15 cellular contexts compared by ENCODE assay signal in genomic region chr1:218611916-218612580, GRCh38.
DNase-seq lines count a peak whose midpoint lies in the region; ATAC-seq and TF ChIP-seq lines count a peak whose summit lies in the region.
"Had no signal": no experiment of that assay in that cellular context is flagged by ENCODE, and none has a peak within 500 bp of the region (broad histone marks: within the 10 kb centered on the region; RNA-seq: fewer than 3 reads in every experiment).

No MANE protein-coding gene starts in this region.

- CTCF ChIA-PET in mammary epithelial cell (lab: Charles Lee; ENCODE audit: low non-redundant PET) = no interaction called here

- H4K5ac ChIP-seq in H9 (ENCODE audit: insufficient read length, low read depth, low read length) = no peak overlapping the region

- DNase-seq in Caki2 (ENCODE audit: low read depth) (peak; percentile 18), H9 (no peak), mammary epithelial cell (no peak), kidney tubule cell (ENCODE audit: low spot score) (peak; percentile 52), NCI-H345 (lab: John Stamatoyannopoulos, UW) (no peak), GM13976 (ENCODE audit: low spot score) (no peak)
- DNase-seq: CD4-positive, CD25-positive, alpha-beta regulatory T cell; DMS 273 treated with DMSO at 0.1 percent for 48 hours; HFFc6; KG1; NCI-H2081 treated with DMSO at 0.1 percent for 48 hours; SIG-M5; SK-N-SH had no signal

- dilution Hi-C loops in mammary epithelial cell (cut with HindIII; ENCODE audit: low sequenced_read_pairs) = loop anchor here (5.0 kb wide), 1 partner anchor 60 kb away; no protein-coding TSS in a partner anchor

- BruUV-seq in mammary epithelial cell (replicated peaks; lab: Mats Ljungman, UMichigan) = no TSS peak

- no peak overlapping the region for H2BK20ac ChIP-seq in H9 (ENCODE audit: low read depth, low read length, poor library complexity, severe bottlenecking)

- peaks cover 20% of the 10 kb centered on the region in 2 experiments for H3K4me1 Mint-ChIP-seq in H9
- H3K4me1 Mint-ChIP-seq: CD4-positive, CD25-positive, alpha-beta regulatory T cell had no signal

- no peak overlapping the region for H2BK5ac ChIP-seq in H9 (ENCODE audit: insufficient read length, low read length)

- H3K27me3 Mint-ChIP-seq in H9 (ENCODE audit: low read depth) = no peaks in the 10 kb centered on the region
- H3K27me3 Mint-ChIP-seq: CD4-positive, CD25-positive, alpha-beta regulatory T cell had no signal

- no peaks in the 10 kb centered on the region for H3K36me3 ChIP-seq in mammary epithelial cell (ENCODE audit: insufficient read depth, low read length)

- no peak overlapping the region for H3K4me3 Mint-ChIP-seq in H9
- H3K4me3 Mint-ChIP-seq: CD4-positive, CD25-positive, alpha-beta regulatory T cell; HFFc6 had no signal

- H3K14ac ChIP-seq in H9 (ENCODE audit: insufficient read depth, low read length) = no peak overlapping the region

- peak overlapping the region in 2 of 3 experiments; percentile 4 to 82; a peak in 3 of 7 replicates for H3K27ac Mint-ChIP-seq in H9
- H3K27ac Mint-ChIP-seq: CD4-positive, CD25-positive, alpha-beta regulatory T cell; HFFc6 had no signal

- TF ChIP-seq CTCF in H9 (conservative IDR thresholded peaks at IDR 0.05) = no peak
- no peak for TF ChIP-seq CTCF in mammary epithelial cell (conservative IDR thresholded peaks at IDR 0.05 in 1 of 2, IDR thresholded peaks at IDR 0.05 in 1 of 2; ENCODE audit: extremely low read depth in 1 of 2, insufficient read depth in 1 of 2, low read depth in 1 of 2, low read length in 2 of 2)
- no peak for TF ChIP-seq CTCF in GM13976 (IDR thresholded peaks at IDR 0.05; ENCODE audit: borderline replicate concordance, control extremely low read depth, extremely low read depth, insufficient read depth, missing control alignments)

- H3K4me2 ChIP-seq in H9 (ENCODE audit: insufficient read depth, insufficient read length, low read length) (no peak overlapping the region), mammary epithelial cell (ENCODE audit: insufficient read depth, low read depth, low read length) (no peak overlapping the region)
- H3K4me2 ChIP-seq: A549, SK-N-SH had no signal

- H3K27ac ChIP-seq in H9 (ENCODE audit: insufficient read length, low read depth, low read length) (no peak overlapping the region), mammary epithelial cell (ENCODE audit: insufficient read depth, low read depth, low read length) (no peak overlapping the region)

- ATAC-seq in HG03108 (IDR thresholded peaks at IDR 0.05; ENCODE audit: unreplicated experiment) = no peak
- ATAC-seq: A549 had no signal

- no peak overlapping the region for H3K4ac ChIP-seq in H9 (ENCODE audit: low read depth, low read length)

- H3K9me3 Mint-ChIP-seq in H9 = peaks cover 7 to 14% of the 10 kb centered on the region in 2 experiments; a peak in 4 of 5 replicates
- H3K9me3 Mint-ChIP-seq: HFFc6 had no signal

- H4K91ac ChIP-seq in H9 (ENCODE audit: insufficient read length, low read depth, low read length) = no peak overlapping the region

- H3K36me3 Mint-ChIP-seq in H9 (ENCODE audit: insufficient read depth in 1 of 3, low read depth in 3 of 3) = peaks cover 4 to 8% (median 5%) of the 10 kb centered on the region in 3 experiments; a peak in 4 of 7 replicates
- H3K36me3 Mint-ChIP-seq: CD4-positive, CD25-positive, alpha-beta regulatory T cell had no signal

- H2BK120ac ChIP-seq in H9 (ENCODE audit: low read depth, low read length, poor library complexity, severe bottlenecking) = no peak overlapping the region

- H2BK15ac ChIP-seq in H9 (ENCODE audit: low read depth, low read length) = no peak overlapping the region

- H3K23ac ChIP-seq in H9 (ENCODE audit: insufficient read length, low read depth, low read length) = no peak overlapping the region

- in situ Hi-C loops in Caki2 (cut with HindIII; ENCODE audit: low pct_unique_long_range_greater_than_20kb, low sequenced_read_pairs) (no loop called here), mammary epithelial cell (cut with MboI; ENCODE audit: low sequenced_read_pairs in 2 of 2) (no loop called here), GM13976 (cut with MboI; ENCODE audit: low sequenced_read_pairs, unreplicated experiment) (no loop called here)

- H3K4me3 ChIP-seq in mammary epithelial cell (replicated peaks in 1 of 3; ENCODE audit: insufficient read depth in 1 of 3, low read depth in 2 of 3, low read length in 3 of 3) = no peak overlapping the region
- H3K4me3 ChIP-seq: A549 had no signal

- H3K9me3 ChIP-seq in H9 (ENCODE audit: control insufficient read depth, low read depth, low read length) (no peaks in the 10 kb centered on the region), mammary epithelial cell (replicated peaks; ENCODE audit: insufficient read depth, low read length) (peaks cover 5% of the 10 kb centered on the region)
- H3K9me3 ChIP-seq: SK-N-SH had no signal

- no peaks in the 10 kb centered on the region for H3K27me3 ChIP-seq in H9 (ENCODE audit: insufficient read depth, low read length)
- H3K27me3 ChIP-seq in mammary epithelial cell (ENCODE audit: insufficient read depth, low read length) = no peaks in the 10 kb centered on the region

- H3K4me1 ChIP-seq in H9 (ENCODE audit: insufficient read depth, low read length) (peaks cover 2% of the 10 kb centered on the region; the same call in 1 of the 2 replicates), mammary epithelial cell (ENCODE audit: insufficient read depth, low read length) (peaks cover 4% of the 10 kb centered on the region)
- H3K4me1 ChIP-seq: A549 had no signal

- no peak overlapping the region for H2AK5ac ChIP-seq in H9 (ENCODE audit: insufficient read length, low read length)

- no peak overlapping the region for H3K18ac ChIP-seq in H9 (ENCODE audit: insufficient read length, low read depth, low read length)

- no peak overlapping the region for H3T11ph ChIP-seq in H9 (ENCODE audit: low read length)

- no peaks in the 10 kb centered on the region for H4K20me1 ChIP-seq in H9 (ENCODE audit: control insufficient read depth, insufficient read depth, insufficient read length)
- H4K20me1 ChIP-seq in mammary epithelial cell (ENCODE audit: insufficient read depth, low read length) = no peaks in the 10 kb centered on the region

- H2AFZ ChIP-seq in H9 (ENCODE audit: low read length) (peak overlapping the region; percentile 14), mammary epithelial cell (ENCODE audit: low read depth, low read length) (peak overlapping the region; percentile 47)

- no CpG with 5 or more reads among the region's 1 CpG for WGBS in H9 (ENCODE audit: extremely low coverage, insufficient read length, low lambda C conversion rate)
- WGBS in mammary epithelial cell (ENCODE audit: low coverage, missing lambda C conversion rate) = 100% methylated on average over 1 of the region's 1 CpG

- H3K23me2 ChIP-seq in H9 (ENCODE audit: insufficient read length, low read depth, low read length, poor library complexity, severe bottlenecking) = no peaks in the 10 kb centered on the region

- no peak overlapping the region for H3K9ac ChIP-seq in H9 (ENCODE audit: extremely low read depth, insufficient read length, low read length)
- H3K9ac ChIP-seq in mammary epithelial cell (ENCODE audit: insufficient read depth, low read length) = no peak overlapping the region
- H3K9ac ChIP-seq: SK-N-SH had no signal

- no peak overlapping the region for H3K56ac ChIP-seq in H9 (ENCODE audit: insufficient read length, low read depth, low read length)

- H3K79me2 ChIP-seq in H9 (ENCODE audit: insufficient read depth, low read length) (no peaks in the 10 kb centered on the region), mammary epithelial cell (ENCODE audit: insufficient read depth, low read length) (no peaks in the 10 kb centered on the region)

- no peak overlapping the region for H2BK12ac ChIP-seq in H9 (ENCODE audit: insufficient read length, low read depth, low read length)

- intact Hi-C loops in mammary epithelial cell (cut with micrococcal nuclease) = loop anchor here (10.0 kb wide), 1 partner anchor 453 kb away; no protein-coding TSS in a partner anchor

- no peak overlapping the region for H4K8ac ChIP-seq in H9 (replicated peaks; ENCODE audit: insufficient read length, low read depth, low read length)

- H3K79me1 ChIP-seq in H9 (ENCODE audit: insufficient read depth, low read depth, low read length, poor library complexity, severe bottlenecking) = no peaks in the 10 kb centered on the region

Comparison
In these comparisons a context has a peak if more than half of its experiments do, and no peak if none do; other contexts are left out.
1. DNase-seq: peak in Caki2 (single experiment) and kidney tubule cell (single experiment); none in H9 (single experiment), mammary epithelial cell (single experiment), NCI-H345 (single experiment) and GM13976 (single experiment).